25 cellular contexts compared by ENCODE assay signal in the genomic region with DNA sequence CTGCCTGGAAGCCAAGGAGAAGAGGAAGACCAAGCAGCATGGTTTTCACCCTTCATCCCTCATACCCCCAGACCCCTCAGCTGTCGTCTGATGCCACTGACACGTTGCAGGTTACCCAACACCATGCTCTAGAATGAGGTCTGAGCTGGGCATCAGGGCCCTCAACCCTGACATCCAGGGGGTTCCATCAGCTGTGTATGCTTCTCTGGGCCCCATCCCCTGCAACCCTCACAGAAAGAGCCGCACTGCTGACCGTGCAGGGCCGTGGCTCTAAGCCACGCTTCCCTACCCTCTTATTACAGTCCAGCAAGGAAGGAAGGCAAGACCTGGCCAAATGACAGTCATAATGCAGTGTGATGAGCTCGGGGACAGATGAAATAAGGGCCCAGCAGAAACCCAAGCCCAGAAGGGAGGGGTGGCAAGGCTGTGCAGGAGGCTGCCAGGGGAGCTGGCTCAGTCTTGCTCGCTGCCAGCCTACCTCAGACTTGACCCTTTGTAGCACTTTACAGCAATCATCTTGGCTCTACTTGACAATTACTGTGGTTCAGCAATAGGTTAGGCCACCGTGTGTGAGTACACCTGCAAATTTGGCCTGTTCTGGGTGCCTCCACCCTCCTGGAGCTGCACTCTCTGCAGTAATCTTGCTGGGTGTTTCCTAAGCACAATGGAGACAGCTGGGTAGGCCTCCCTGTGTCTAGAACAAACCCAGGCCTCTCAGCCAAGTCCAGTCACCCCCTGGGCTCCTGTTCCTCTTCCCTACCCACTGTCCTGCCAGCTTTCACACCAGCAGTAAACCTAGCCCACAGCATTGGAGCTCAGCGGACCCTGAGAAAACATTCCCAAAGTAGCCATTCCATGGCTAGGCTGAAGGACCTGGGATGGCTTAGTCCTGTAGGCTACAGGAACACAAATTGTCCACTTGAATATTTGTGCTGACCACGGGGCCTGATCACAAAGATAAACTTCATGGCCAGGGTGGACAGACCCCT.
"Had no signal": no experiment of that assay in that cellular context is flagged by ENCODE, and none has a peak within 500 bp of the region (broad histone marks: within the 10 kb centered on the region; RNA-seq: fewer than 3 reads in every experiment).

No MANE protein-coding gene starts in this region.

- H3K27ac ChIP-seq: dorsolateral prefrontal cortex, epithelial cell of prostate, foreskin keratinocyte, gastroesophageal sphincter, heart left ventricle, lower lobe of right lung, neural progenitor cell, prostate gland, sigmoid colon, skin epidermis, spleen, testis, tibial artery had no signal

- H3K4me3 Mint-ChIP-seq: memory B cell; natural killer cell; neural progenitor cell; stimulated activated memory B cell treated with anti-CD40 and anti-IgM and Interleukin-4, amounts not matched to agents 10 μg/mL and 1 μg/mL and 100 μg/mL, for 72 hours; type B pancreatic cell had no signal

- H3K9me3 ChIP-seq: gastroesophageal sphincter, heart left ventricle, lower lobe of right lung, prostate gland, sigmoid colon, spleen, testis, tibial artery had no signal

- H3K9ac ChIP-seq: neural progenitor cell had no signal

- H3K27ac Mint-ChIP-seq: memory B cell; natural killer cell; neural progenitor cell; stimulated activated memory B cell treated with anti-CD40 and anti-IgM and Interleukin-4, amounts not matched to agents 10 μg/mL and 1 μg/mL and 100 μg/mL, for 72 hours; type B pancreatic cell had no signal

- H3K4me3 ChIP-seq: dorsolateral prefrontal cortex, gastroesophageal sphincter, heart left ventricle, lower lobe of right lung, neural progenitor cell, prostate gland, sigmoid colon, skin epidermis, spleen, testis, tibial artery had no signal

- H3K4me1 Mint-ChIP-seq: memory B cell; stimulated activated memory B cell treated with anti-CD40 and anti-IgM and Interleukin-4, amounts not matched to agents 10 μg/mL and 1 μg/mL and 100 μg/mL, for 72 hours had no signal

- DNase-seq: central memory CD4-positive, alpha-beta T cell; dorsolateral prefrontal cortex; effector CD4-positive, alpha-beta T cell; foreskin keratinocyte; heart left ventricle; hippocampal formation; left ventricle myocardium superior; lower lobe of right lung; natural killer cell; right cardiac atrium; sigmoid colon; spleen; stimulated activated CD4-positive, alpha-beta T cell treated with anti-CD3 and anti-CD28 coated beads, Interleukin-4, amount 100 ng/mL, for 4 hours; substantia nigra; testis; tibial artery had no signal

- H2AFZ ChIP-seq: neural progenitor cell had no signal

- H3K4me1 ChIP-seq: foreskin keratinocyte, gastroesophageal sphincter, heart left ventricle, lower lobe of right lung, prostate gland, sigmoid colon, spleen, testis had no signal

- H3K9me3 Mint-ChIP-seq: memory B cell; natural killer cell; neural progenitor cell; stimulated activated memory B cell treated with anti-CD40 and anti-IgM and Interleukin-4, amounts not matched to agents 10 μg/mL and 1 μg/mL and 100 μg/mL, for 72 hours; type B pancreatic cell had no signal

- H3K4me2 ChIP-seq: neural progenitor cell had no signal

- ATAC-seq: esophagus mucosa; foreskin keratinocyte; gastroesophageal sphincter; heart left ventricle; left ventricle myocardium superior; lower lobe of right lung; natural killer cell; right cardiac atrium; stimulated activated memory B cell treated with anti-CD40 and anti-IgM and Interleukin-4, amounts not matched to agents 10 μg/mL and 1 μg/mL and 100 μg/mL, for 72 hours had no signal

- H3K36me3 Mint-ChIP-seq: natural killer cell; neural progenitor cell; stimulated activated memory B cell treated with anti-CD40 and anti-IgM and Interleukin-4, amounts not matched to agents 10 μg/mL and 1 μg/mL and 100 μg/mL, for 72 hours; type B pancreatic cell had no signal

- H3K27me3 ChIP-seq: neural progenitor cell, sigmoid colon, testis, tibial artery had no signal

- H3K36me3 ChIP-seq: gastroesophageal sphincter, heart left ventricle, lower lobe of right lung, neural progenitor cell, prostate gland, sigmoid colon, spleen, tibial artery had no signal
